ENCODE assay signal across 26 cellular contexts in the genomic region with DNA sequence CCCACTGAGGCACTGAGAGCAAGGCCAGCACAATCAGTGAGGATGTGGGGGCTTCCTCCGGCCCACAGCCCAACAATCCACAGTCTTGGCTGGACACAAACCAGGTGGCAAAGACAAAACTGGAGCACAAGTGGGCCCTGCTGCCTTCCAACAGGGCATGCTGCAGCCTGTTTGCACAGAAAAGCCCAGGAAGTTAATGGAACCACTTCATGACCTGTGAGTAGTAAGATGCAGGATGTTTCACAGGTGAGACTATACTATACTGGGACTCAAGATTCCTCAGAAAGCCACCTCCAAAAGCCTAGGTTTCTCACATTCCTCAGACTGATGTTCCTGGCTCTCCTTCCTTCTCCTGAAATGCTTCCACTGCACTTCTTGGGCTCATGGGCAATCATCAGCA.
"Had no signal": no experiment of that assay in that cellular context is flagged by ENCODE, and none has a peak within 500 bp of the region (broad histone marks: within the 10 kb centered on the region; RNA-seq: fewer than 3 reads in every experiment).

No MANE protein-coding gene starts in this region.

- H3K9me3 ChIP-seq: lower lobe of right lung, pancreas, prostate gland, suprapubic skin, thoracic aorta, tibial artery had no signal

- H3K4me3 ChIP-seq: left lung, lower lobe of right lung, mucosa of descending colon, pancreas, prostate gland, skin epidermis, suprapubic skin, thoracic aorta, tibial artery, uterus had no signal

- H3K27me3 ChIP-seq: left lung, pancreas, suprapubic skin, tibial artery, uterus had no signal

- DNase-seq: hypothalamus; immature natural killer cell; kidney; left colon; left lung; lower lobe of right lung; mesendoderm; mucosa of descending colon; naive thymus-derived CD4-positive, alpha-beta T cell; nucleus accumbens; pancreas; posterior cingulate gyrus; retina; right cardiac atrium; stimulated activated CD4-positive, alpha-beta T cell treated with anti-CD3 and anti-CD28 coated beads, Interleukin-12 subunit alpha, Interleukin-12 subunit beta, amount 100 ng/mL, for 4 hours; stimulated activated CD4-positive, alpha-beta T cell treated with anti-CD3 and anti-CD28 coated beads, Interleukin-15, amount 100 ng/mL, for 24 hours; stimulated activated CD4-positive, alpha-beta T cell treated with anti-CD3 and anti-CD28 coated beads, Interleukin-2, amount 100 ng/mL, for 24 hours; stimulated activated CD4-positive, alpha-beta T cell treated with anti-CD3 and anti-CD28 coated beads, Interleukin-4, amount 100 ng/mL, for 24 hours; stimulated activated naive CD4-positive, alpha-beta T cell; tibial artery; uterus had no signal

- H3K36me3 ChIP-seq: prostate gland, uterus had no signal

- FAIRE-seq: islet of Langerhans, kidney, pancreas had no signal

- H3K4me1 ChIP-seq: left lung, lower lobe of right lung, pancreas, prostate gland, suprapubic skin, tibial artery, uterus had no signal

- H3K27ac ChIP-seq: left lung, lower lobe of right lung, pancreas, prostate gland, skin epidermis, suprapubic skin, thoracic aorta, tibial artery, uterus had no signal
